Comparison of ENCODE assay signal across 20 cellular contexts in the genomic region with DNA sequence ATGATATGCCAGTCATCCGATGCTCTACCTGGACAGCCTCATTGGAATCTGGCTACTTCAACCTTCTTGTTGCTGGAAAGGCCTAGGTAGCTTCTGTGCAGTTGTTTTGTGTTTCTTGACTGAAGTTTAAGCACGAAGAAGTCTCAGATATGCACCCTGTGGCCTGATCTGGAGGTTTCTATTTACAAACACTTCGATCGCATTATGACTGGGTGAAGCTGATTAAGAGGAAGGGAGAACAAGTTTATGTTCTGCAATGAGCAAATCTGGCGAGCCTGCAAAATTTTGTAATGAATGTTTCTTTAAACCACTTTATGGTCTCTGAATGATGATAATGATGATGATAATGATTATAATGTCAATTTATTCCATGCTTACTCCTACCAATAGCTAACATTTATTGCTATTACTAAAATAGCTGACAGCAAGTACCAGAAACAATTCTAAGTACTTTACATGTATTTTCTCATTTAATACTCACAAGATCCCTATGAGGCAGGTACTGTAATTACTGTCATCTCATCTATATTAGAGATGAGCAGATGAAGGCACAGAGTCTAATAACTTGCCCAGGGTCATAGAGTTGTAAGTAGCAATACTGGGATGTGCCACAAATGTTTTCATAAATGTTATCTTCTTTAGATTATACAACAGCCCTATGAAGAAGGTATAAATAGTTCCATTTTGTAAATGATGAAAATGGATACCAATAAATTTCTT.
DNase-seq lines count a peak whose midpoint lies in the region; ATAC-seq, FAIRE-seq and TF ChIP-seq lines count a peak whose summit lies in the region.
"Had no signal": no experiment of that assay in that cellular context is flagged by ENCODE, and none has a peak within 500 bp of the region (broad histone marks: within the 10 kb centered on the region; RNA-seq: fewer than 3 reads in every experiment).

No MANE protein-coding gene starts in this region.

- H3K27ac Mint-ChIP-seq in activated CD4-positive, alpha-beta T cell treated with anti-CD3 and anti-CD28 coated beads for 36 hours = no peak overlapping the region
- H3K27ac Mint-ChIP-seq in dendritic cell treated with granulocyte-macrophage colony-stimulating factor and Interleukin-4, amounts not matched to agents 40 ng/mL and 50 ng/mL, for 4 days = peak overlapping the region; percentile 71
- H3K27ac Mint-ChIP-seq: CD4-positive, alpha-beta T cell had no signal

- DNase-seq in activated CD4-positive, alpha-beta T cell treated with anti-CD3 and anti-CD28 coated beads for 36 hours = peak; percentile 16
- DNase-seq in activated CD4-positive, alpha-beta T cell treated with anti-CD3 and anti-CD28 coated beads for 4 hours = no peak
- DNase-seq in H54 (ENCODE audit: insufficient read length, low spot score) (no peak), HuH-7 (ENCODE audit: low spot score) (no peak), NCI-H187 treated with DMSO at 0.1 percent for 48 hours (lab: John Stamatoyannopoulos, UW) (no peak)
- DNase-seq: 8988T; amniotic stem cell; CD4-positive, alpha-beta T cell; Karpas-422; midbrain; NCI-H146; NCI-H524 treated with DMSO at 0.1 percent for 48 hours; occipital lobe; Peyer's patch; substantia nigra had no signal

- H3K9me3 Mint-ChIP-seq in activated CD4-positive, alpha-beta T cell treated with anti-CD3 and anti-CD28 coated beads for 36 hours (ENCODE audit: low read depth) = no peaks in the 10 kb centered on the region
- no peaks in the 10 kb centered on the region for H3K9me3 Mint-ChIP-seq in dendritic cell treated with granulocyte-macrophage colony-stimulating factor and Interleukin-4, amounts not matched to agents 40 ng/mL and 50 ng/mL, for 4 days
- H3K9me3 Mint-ChIP-seq: CD4-positive, alpha-beta T cell had no signal

- H3K27me3 Mint-ChIP-seq in activated CD4-positive, alpha-beta T cell treated with anti-CD3 and anti-CD28 coated beads for 36 hours = peaks cover 6% of the 10 kb centered on the region
- H3K27me3 Mint-ChIP-seq in dendritic cell treated with granulocyte-macrophage colony-stimulating factor and Interleukin-4, amounts not matched to agents 40 ng/mL and 50 ng/mL, for 4 days = peaks cover 8% of the 10 kb centered on the region

- no peak for FAIRE-seq in H54 (lab: Jason Lieb, UNC)
- FAIRE-seq: islet of Langerhans had no signal

- CTCF ChIA-PET in activated CD4-positive, alpha-beta T cell treated with anti-CD3 and anti-CD28 coated beads for 36 hours (lab: Charles Lee) = interaction anchor here (1.2 kb wide), 1 partner anchor 17 kb away, joined by 3 read pairs; no protein-coding TSS in a partner anchor

- no peak for TF ChIP-seq POLR2A in H54 (IDR thresholded peaks at IDR 0.05; ENCODE audit: low read depth, low read length)

- POLR2A ChIA-PET in activated CD4-positive, alpha-beta T cell treated with anti-CD3 and anti-CD28 coated beads for 36 hours (lab: Charles Lee) = interaction anchor here (0.5 to 0.6 kb wide), 2 partner anchors 17 to 138 kb away, joined by 3 read pairs; no protein-coding TSS in a partner anchor

- intact Hi-C loops in activated CD4-positive, alpha-beta T cell treated with anti-CD3 and anti-CD28 coated beads for 36 hours (cut with DNase I, micrococcal nuclease) = loop anchor here (1.0 to 5.0 kb wide), 2 partner anchors 92 to 138 kb away; no protein-coding TSS in a partner anchor
- intact Hi-C loops in dendritic cell treated with granulocyte-macrophage colony-stimulating factor and Interleukin-4, amounts not matched to agents 40 ng/mL and 50 ng/mL, for 4 days (cut with micrococcal nuclease) = no loop called here

- no peak overlapping the region for H3K4me3 Mint-ChIP-seq in activated CD4-positive, alpha-beta T cell treated with anti-CD3 and anti-CD28 coated beads for 36 hours
- H3K4me3 Mint-ChIP-seq in dendritic cell treated with granulocyte-macrophage colony-stimulating factor and Interleukin-4, amounts not matched to agents 40 ng/mL and 50 ng/mL, for 4 days = no peak overlapping the region
- H3K4me3 Mint-ChIP-seq: CD4-positive, alpha-beta T cell had no signal

- no peaks in the 10 kb centered on the region for H3K4me1 Mint-ChIP-seq in activated CD4-positive, alpha-beta T cell treated with anti-CD3 and anti-CD28 coated beads for 36 hours
- peaks cover 45% of the 10 kb centered on the region for H3K4me1 Mint-ChIP-seq in dendritic cell treated with granulocyte-macrophage colony-stimulating factor and Interleukin-4, amounts not matched to agents 40 ng/mL and 50 ng/mL, for 4 days (ENCODE audit: low read depth)

- peak; percentile 78 for ATAC-seq in activated CD4-positive, alpha-beta T cell treated with anti-CD3 and anti-CD28 coated beads for 36 hours
- peak; percentile 98 for ATAC-seq in GM19395 (IDR thresholded peaks at IDR 0.05; ENCODE audit: unreplicated experiment)
- ATAC-seq in HG02884 (IDR thresholded peaks at IDR 0.05; ENCODE audit: unreplicated experiment) = peak; percentile 94
- ATAC-seq: HCT116 had no signal

- H3K36me3 Mint-ChIP-seq in activated CD4-positive, alpha-beta T cell treated with anti-CD3 and anti-CD28 coated beads for 36 hours (ENCODE audit: low read depth) = no peaks in the 10 kb centered on the region
- H3K36me3 Mint-ChIP-seq in dendritic cell treated with granulocyte-macrophage colony-stimulating factor and Interleukin-4, amounts not matched to agents 40 ng/mL and 50 ng/mL, for 4 days (ENCODE audit: low read depth) = no peaks in the 10 kb centered on the region
